29 cellular contexts compared by ENCODE assay signal in the genomic region with DNA sequence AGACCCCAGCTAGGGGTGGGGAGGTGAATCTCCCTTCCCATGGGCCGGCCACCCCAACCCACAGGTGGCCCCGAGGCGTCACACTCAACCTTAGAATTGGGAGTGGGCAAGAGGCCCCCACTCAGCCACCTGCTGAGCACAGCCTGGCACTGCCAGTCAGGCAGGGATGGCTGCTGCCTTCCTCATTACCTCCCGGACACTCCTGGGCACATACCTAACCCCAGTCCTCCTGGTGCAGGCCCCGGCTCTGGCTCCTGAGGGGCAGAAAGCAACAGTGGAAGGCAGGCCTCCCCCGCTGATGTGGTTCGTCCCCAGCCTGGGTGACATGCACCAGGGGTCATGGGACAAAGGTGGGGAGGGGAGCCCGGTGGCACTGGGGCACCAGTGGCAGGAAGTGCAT.
"Had no signal": no experiment of that assay in that cellular context is flagged by ENCODE, and none has a peak within 500 bp of the region (broad histone marks: within the 10 kb centered on the region; RNA-seq: fewer than 3 reads in every experiment).

No MANE protein-coding gene starts in this region.

- H3K27me3 Mint-ChIP-seq: stimulated activated naive CD8-positive, alpha-beta T cell treated with anti-CD3 and anti-CD28 coated beads, Interleukin-15, amount 100 ng/mL, for 72 hours had no signal

- H3K4me1 ChIP-seq: lower lobe of right lung, right atrium auricular region, right lobe of liver, tibial nerve, uterus had no signal

- H3K27ac Mint-ChIP-seq: immature natural killer cell; nephron; progenitor cell of endocrine pancreas; stimulated activated memory B cell treated with anti-CD40 and anti-IgM and Interleukin-4, amounts not matched to agents 10 μg/mL and 1 μg/mL and 100 μg/mL, for 72 hours; stimulated activated naive CD8-positive, alpha-beta T cell treated with anti-CD3 and anti-CD28 coated beads, Interleukin-15, amount 100 ng/mL, for 72 hours; type B pancreatic cell had no signal

- DNase-seq: hypothalamus; immature natural killer cell; left cardiac atrium; left ventricle myocardium superior; mammary epithelial cell; mesenchymal stem cell; occipital lobe; ovary; right lobe of liver; stimulated activated CD4-positive, alpha-beta T cell treated with anti-CD3 and anti-CD28 coated beads, Interleukin-1b, Interleukin-23, amount 100 ng/mL, for 48 hours; stimulated activated CD4-positive, alpha-beta T cell treated with anti-CD3 and anti-CD28 coated beads, Interleukin-2, amount 100 ng/mL, for 48 hours; stimulated activated CD4-positive, alpha-beta T cell treated with anti-CD3 and anti-CD28 coated beads, Interleukin-4, amount 100 ng/mL, for 4 hours; stimulated activated CD8-positive, alpha-beta memory T cell treated with anti-CD3 and anti-CD28 coated beads, Interleukin-4, amount 100 ng/mL, for 48 hours; stimulated activated naive CD4-positive, alpha-beta T cell treated with Interleukin-2 at 50 U/mL for 16 hours; stimulated activated naive CD8-positive, alpha-beta T cell treated with anti-CD3 and anti-CD28 coated beads, Interleukin-15, amount 100 ng/mL, for 72 hours; substantia nigra; uterus had no signal

- ATAC-seq: left cardiac atrium; left lobe of liver; left ventricle myocardium superior; lower lobe of right lung; naive thymus-derived CD8-positive, alpha-beta T cell; right lobe of liver; stimulated activated memory B cell treated with anti-CD40 and anti-IgM and Interleukin-4, amounts not matched to agents 10 μg/mL and 1 μg/mL and 100 μg/mL, for 72 hours; stimulated activated naive CD8-positive, alpha-beta T cell treated with anti-CD3 and anti-CD28 coated beads, Interleukin-15, amount 100 ng/mL, for 72 hours had no signal

- H3K4me3 Mint-ChIP-seq: immature natural killer cell; naive thymus-derived CD8-positive, alpha-beta T cell; nephron; neural crest cell; stimulated activated memory B cell treated with anti-CD40 and anti-IgM and Interleukin-4, amounts not matched to agents 10 μg/mL and 1 μg/mL and 100 μg/mL, for 72 hours; stimulated activated naive CD8-positive, alpha-beta T cell treated with anti-CD3 and anti-CD28 coated beads, Interleukin-15, amount 100 ng/mL, for 72 hours; type B pancreatic cell had no signal

- H3K9me3 Mint-ChIP-seq: immature natural killer cell; naive thymus-derived CD8-positive, alpha-beta T cell; nephron; neural crest cell; stimulated activated memory B cell treated with anti-CD40 and anti-IgM and Interleukin-4, amounts not matched to agents 10 μg/mL and 1 μg/mL and 100 μg/mL, for 72 hours; stimulated activated naive CD8-positive, alpha-beta T cell treated with anti-CD3 and anti-CD28 coated beads, Interleukin-15, amount 100 ng/mL, for 72 hours; type B pancreatic cell had no signal

- H3K36me3 Mint-ChIP-seq: immature natural killer cell; naive thymus-derived CD8-positive, alpha-beta T cell; stimulated activated memory B cell treated with anti-CD40 and anti-IgM and Interleukin-4, amounts not matched to agents 10 μg/mL and 1 μg/mL and 100 μg/mL, for 72 hours; type B pancreatic cell had no signal

- H3K4me3 ChIP-seq: lower lobe of right lung, ovary, right atrium auricular region, right lobe of liver, smooth muscle cell, tibial nerve, uterus had no signal

- H3K9me3 ChIP-seq: lower lobe of right lung, neutrophil, ovary, right atrium auricular region, right lobe of liver, tibial nerve, uterus had no signal

- H3K27me3 ChIP-seq: neutrophil, ovary, right atrium auricular region, right lobe of liver, tibial nerve, uterus had no signal

- H3K27ac ChIP-seq: lower lobe of right lung, neutrophil, ovary, right atrium auricular region, right lobe of liver, tibial nerve, uterus had no signal

- H3K36me3 ChIP-seq: lower lobe of right lung, neutrophil, ovary, right atrium auricular region, right lobe of liver, tibial nerve, uterus had no signal

- H3K4me1 Mint-ChIP-seq: immature natural killer cell; naive thymus-derived CD8-positive, alpha-beta T cell; nephron; neural crest cell; stimulated activated memory B cell treated with anti-CD40 and anti-IgM and Interleukin-4, amounts not matched to agents 10 μg/mL and 1 μg/mL and 100 μg/mL, for 72 hours had no signal

- H3K4me2 ChIP-seq: smooth muscle cell had no signal
